9 cellular contexts compared by ENCODE assay signal in the genomic region with DNA sequence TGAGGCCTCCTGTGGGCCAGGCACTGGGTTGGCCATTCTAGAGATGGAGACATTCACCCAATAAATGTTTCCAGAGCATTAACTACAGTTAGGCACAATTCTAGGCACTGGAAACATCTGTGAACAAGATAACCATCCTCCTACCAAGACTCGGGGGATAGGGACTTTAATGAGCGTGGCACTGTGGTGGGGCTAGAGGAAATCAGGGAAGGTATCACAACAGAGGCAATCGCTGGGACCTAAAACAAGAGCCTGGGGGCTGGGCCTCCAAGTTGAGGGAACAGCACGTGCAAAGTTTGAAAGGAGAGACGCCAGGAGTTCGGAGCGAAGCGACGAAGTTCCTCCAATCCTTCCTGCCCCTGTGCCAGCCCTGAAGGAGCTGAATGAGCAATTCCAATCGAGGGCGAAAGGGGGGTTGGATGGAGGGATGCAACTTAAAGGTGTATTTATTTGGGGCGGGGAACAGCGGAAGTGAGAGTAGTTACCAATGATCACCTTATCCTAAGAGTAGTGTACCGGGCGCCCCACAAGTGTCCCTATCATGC. TPM values are rescaled to one million over a fixed set of nuclear protein-coding genes. Genes with fewer than 3 reads are reported as not detected.
DNase-seq lines count a peak whose midpoint lies in the region; ATAC-seq and TF ChIP-seq lines count a peak whose summit lies in the region.
"Had no signal": no experiment of that assay in that cellular context is flagged by ENCODE, and none has a peak within 500 bp of the region (broad histone marks: within the 10 kb centered on the region; RNA-seq: fewer than 3 reads in every experiment).

No MANE protein-coding gene starts in this region.

- DNase-seq in DMS 273 treated with DMSO at 0.1 percent for 48 hours (lab: John Stamatoyannopoulos, UW) (peak; percentile 32), coronary artery (ENCODE audit: low spot score) (no peak), nephron progenitor cell (no peak), 8988T (no peak), NCI-H2227 treated with DMSO at 0.1 percent for 48 hours (lab: John Stamatoyannopoulos, UW) (no peak), mucosa of descending colon (no peak)
- no peak for DNase-seq in central memory CD4-positive, alpha-beta T cell

- no peak for TF ChIP-seq CTCF in coronary artery (IDR thresholded peaks at IDR 0.05)
- no peak for TF ChIP-seq CTCF in nephron progenitor cell (IDR thresholded peaks at IDR 0.05)
- no peak for TF ChIP-seq CTCF in mucosa of descending colon (IDR thresholded peaks at IDR 0.05)

- peaks cover 9% of the 10 kb centered on the region for H3K36me3 ChIP-seq in mucosa of descending colon (ENCODE audit: low read depth)

- H3K27ac ChIP-seq in coronary artery, result peak overlapping the region; percentile 81 to 96

- H3K36me3 Mint-ChIP-seq in IgD-negative memory B cell (peaks cover 4% of the 10 kb centered on the region), nephron progenitor cell (ENCODE audit: low read depth) (peaks cover 43% of the 10 kb centered on the region)

- no peaks in the 10 kb centered on the region for H3K9me3 ChIP-seq in mucosa of descending colon

- no peak for ATAC-seq in mucosa of descending colon

- H3K27ac Mint-ChIP-seq in IgD-negative memory B cell, result peak overlapping the region; percentile 93 to 97 (median 95)
- H3K27ac Mint-ChIP-seq in nephron progenitor cell, result peak overlapping the region; percentile 43

- H3K4me1 ChIP-seq in mucosa of descending colon (ENCODE audit: low read depth), result peaks cover 8% of the 10 kb centered on the region

- H3K4me1 Mint-ChIP-seq in IgD-negative memory B cell, result peaks cover 10 to 21% (median 16%) of the 10 kb centered on the region in 3 donors
- H3K4me1 Mint-ChIP-seq in nephron progenitor cell, result peaks cover 33% of the 10 kb centered on the region

- H3K27me3 Mint-ChIP-seq in IgD-negative memory B cell (peaks cover 2% of the 10 kb centered on the region), nephron progenitor cell (ENCODE audit: low read depth, poor library complexity) (no peaks in the 10 kb centered on the region)

- H3K4me3 ChIP-seq in coronary artery (peak overlapping the region; percentile 79), mucosa of descending colon (no peak overlapping the region)

- intact Hi-C loops in mucosa of descending colon (cut with DNase I, micrococcal nuclease), result no loop called here

- H3K9me3 Mint-ChIP-seq in IgD-negative memory B cell, result no peaks in the 10 kb centered on the region
- no peaks in the 10 kb centered on the region for H3K9me3 Mint-ChIP-seq in nephron progenitor cell

- peak overlapping the region; percentile 76 to 98 (median 94) for H3K4me3 Mint-ChIP-seq in IgD-negative memory B cell
- H3K4me3 Mint-ChIP-seq in nephron progenitor cell, result peak overlapping the region; percentile 93

RNA-seq across cellular contexts. Expression of a gene that starts 0.8 kb away (rescaled TPM):
- 32.8 TPM for polyA plus RNA-seq in IgD-negative memory B cell
- 10 to 100 TPM; 20.8 to 27.9 (median 22.9) TPM for total RNA-seq in mucosa of descending colon

RNA-seq across cellular contexts. Expression of a gene that starts 7.1 kb away (rescaled TPM):
- 130 TPM for polyA plus RNA-seq in IgD-negative memory B cell
- total RNA-seq in mucosa of descending colon, result 10 to 100 TPM; 69.7 to 99.5 (median 85.0) TPM

RNA-seq across cellular contexts. Expression of a gene that starts 17.9 kb away (rescaled TPM):
- polyA plus RNA-seq in IgD-negative memory B cell, result 4.2 TPM
- total RNA-seq in mucosa of descending colon, result 1 to 10 TPM; 1.8 to 3.2 (median 2.0) TPM

RNA-seq across cellular contexts. Expression of a gene that starts 35.4 kb away (rescaled TPM):
- polyA plus RNA-seq in IgD-negative memory B cell, result 403 TPM
- 10 to 100 TPM; 21.5 to 83.1 (median 61.6) TPM for total RNA-seq in mucosa of descending colon
- total RNA-seq: LHCN-M2 had no signal

RNA-seq across cellular contexts. Expression of a gene that starts 49.3 kb away (rescaled TPM):
- 1.3 TPM for polyA plus RNA-seq in IgD-negative memory B cell
- under 1 TPM in 2 of 3 donors, not detected in 1; 0.10 to 0.14 TPM for total RNA-seq in mucosa of descending colon
